1 cellular context compared by ENCODE assay signal in the genomic region with DNA sequence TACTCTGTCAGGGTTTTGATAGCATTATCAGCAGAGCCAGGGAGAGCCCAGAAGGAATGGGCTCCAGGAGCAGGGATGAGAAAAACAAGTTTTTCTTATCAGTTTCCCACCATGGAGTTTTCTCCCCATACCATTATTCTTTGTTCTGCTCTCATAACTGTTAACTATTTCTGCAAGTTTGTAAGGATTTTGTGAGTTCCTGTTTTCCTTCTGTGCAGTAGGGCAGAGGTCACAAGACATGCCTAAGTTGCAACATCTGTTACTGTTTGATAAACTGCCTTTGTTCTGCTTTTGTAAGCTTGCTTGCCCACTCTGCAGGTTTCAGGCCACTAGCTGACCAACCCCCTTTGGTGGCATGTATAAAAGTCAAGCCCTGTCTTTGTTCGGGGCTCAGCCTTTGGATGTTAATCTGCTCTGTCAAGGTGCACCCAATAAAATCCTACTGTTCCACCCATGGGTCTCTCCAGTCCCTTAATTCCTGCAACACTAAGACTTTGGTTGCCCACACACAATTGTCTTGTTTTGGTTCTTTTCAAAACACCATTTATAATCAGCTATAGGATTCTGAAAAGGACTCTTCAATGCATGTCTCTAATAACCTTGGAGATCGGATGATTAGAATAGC.
TF ChIP-seq lines count a peak whose summit lies in the region.

No MANE protein-coding gene starts in this region.

TF ChIP-seq in GM23338, 12 proteins besides CTCF, POLR2A, EP300 and RAD21 (continued from another document):
- no peak for TF ChIP-seq ZNF114 (CRISPR knock-in tag; IDR thresholded peaks at IDR 0.05)
- no peak for TF ChIP-seq STAT1 (IDR thresholded peaks at IDR 0.05; ENCODE audit: unreplicated experiment)
- TF ChIP-seq NANOG (IDR thresholded peaks at IDR 0.05; ENCODE audit: borderline replicate concordance), result no peak
- no peak for TF ChIP-seq JUNB (IDR thresholded peaks at IDR 0.05; ENCODE audit: unreplicated experiment)
